In the genomic region with DNA sequence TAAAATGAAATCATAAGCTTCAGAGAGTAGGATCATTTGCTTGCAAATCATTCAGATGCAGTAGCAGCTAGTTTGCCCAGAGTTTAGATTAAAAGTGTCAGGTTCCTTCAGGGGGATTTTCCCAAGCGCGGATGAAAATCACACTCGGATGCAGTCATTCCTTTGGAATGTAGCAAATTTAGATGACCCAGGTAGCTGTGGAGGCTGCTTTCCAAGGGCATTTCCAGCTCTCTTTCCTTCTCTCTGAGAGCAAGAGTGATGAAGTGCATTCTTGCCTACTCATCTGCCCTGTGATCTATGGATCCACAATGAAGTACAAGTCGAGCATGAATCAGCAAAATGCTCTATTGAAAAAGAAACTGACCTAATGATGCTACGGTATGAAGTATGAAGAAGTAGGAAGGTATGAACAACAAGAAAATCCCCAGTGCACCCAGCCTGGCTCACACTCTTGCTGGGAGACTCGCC, we compare ENCODE assay signal across 1 cellular context.
TF ChIP-seq lines count a peak whose summit lies in the region.

No MANE protein-coding gene starts in this region.

TF ChIP-seq in IMR-90, 13 proteins besides CTCF, POLR2A, EP300 and RAD21:
- TF ChIP-seq NFE2L2 (IDR thresholded peaks at IDR 0.05; ENCODE audit: low read depth, low read length) (peak; percentile 98), MAFK (IDR thresholded peaks at IDR 0.05; ENCODE audit: low read depth, low read length) (peak; percentile 95), FOS (IDR thresholded peaks at IDR 0.05; ENCODE audit: low read depth, low read length) (peak; percentile 65; the same call in 1 of the 2 replicates), RCOR1 (IDR thresholded peaks at IDR 0.05; ENCODE audit: insufficient replicate concordance, low read length) (peak; percentile 61), MXI1 (IDR thresholded peaks at IDR 0.05; ENCODE audit: borderline replicate concordance, low read depth, low read length) (no peak), SMC3 (IDR thresholded peaks at IDR 0.05; ENCODE audit: low read depth, low read length) (no peak; the same call in 1 of the 2 replicates)
- TF ChIP-seq, protein P1, sequence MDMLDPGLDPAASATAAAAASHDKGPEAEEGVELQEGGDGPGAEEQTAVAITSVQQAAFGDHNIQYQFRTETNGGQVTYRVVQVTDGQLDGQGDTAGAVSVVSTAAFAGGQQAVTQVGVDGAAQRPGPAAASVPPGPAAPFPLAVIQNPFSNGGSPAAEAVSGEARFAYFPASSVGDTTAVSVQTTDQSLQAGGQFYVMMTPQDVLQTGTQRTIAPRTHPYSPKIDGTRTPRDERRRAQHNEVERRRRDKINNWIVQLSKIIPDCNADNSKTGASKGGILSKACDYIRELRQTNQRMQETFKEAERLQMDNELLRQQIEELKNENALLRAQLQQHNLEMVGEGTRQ (IDR thresholded peaks at IDR 0.05; ENCODE audit: low read depth, low read length) = no peak
TF ChIP-seq in IMR-90: peak in this region for 4.
